Comparison of ENCODE assay signal across 1 cellular context in genomic region chr2:132664096-132664495, GRCh38.
TF ChIP-seq lines count a peak whose summit lies in the region.

No MANE protein-coding gene starts in this region.

TF ChIP-seq in neural cell, 6 proteins besides CTCF, POLR2A, EP300 and RAD21:
- TF ChIP-seq REST (IDR thresholded peaks at IDR 0.05; ENCODE audit: borderline replicate concordance), result no peak
- no peak for TF ChIP-seq TAF1 (IDR thresholded peaks at IDR 0.05; ENCODE audit: low read depth)
- no peak for TF ChIP-seq SMC3 (conservative IDR thresholded peaks at IDR 0.05; ENCODE audit: poor library complexity)
- no peak for TF ChIP-seq MXI1 (conservative IDR thresholded peaks at IDR 0.05; ENCODE audit: poor library complexity, severe bottlenecking)
- no peak for TF ChIP-seq POLR2AphosphoS5 (IDR thresholded peaks at IDR 0.05)
- TF ChIP-seq EZH2 (IDR thresholded peaks at IDR 0.05; ENCODE audit: borderline replicate concordance, insufficient read depth, low read length, poor library complexity, severe bottlenecking), result no peak
